26 cellular contexts compared by ENCODE assay signal in genomic region chr11:130918081-130918480, GRCh38.
"Had no signal": no experiment of that assay in that cellular context is flagged by ENCODE, and none has a peak within 500 bp of the region (broad histone marks: within the 10 kb centered on the region; RNA-seq: fewer than 3 reads in every experiment).

No MANE protein-coding gene starts in this region.

- H3K27ac Mint-ChIP-seq: activated CD4-positive, alpha-beta memory T cell treated with anti-CD3 and anti-CD28 coated beads for 36 hours; activated T-helper 1 cell treated with anti-CD3 and anti-CD28 coated beads, Interleukin-12 subunit alpha, Interleukin-12 subunit beta, Interleukin-2, Interleukin-4 antibody, amounts not matched to agents 30 ng/mL and 10 ng/mL and 1 ng/mL, durations not matched to agents 14 hours and 24 hours and 36 hours; endodermal cell; mesothelial cell of epicardium; nephron progenitor cell; stimulated activated memory B cell treated with anti-CD40 and anti-IgM and Interleukin-4, amounts not matched to agents 10 μg/mL and 1 μg/mL and 100 μg/mL, for 72 hours had no signal

- H3K27me3 ChIP-seq: breast epithelium, gastrocnemius medialis, testis, upper lobe of right lung had no signal

- H3K9me3 Mint-ChIP-seq: activated CD4-positive, alpha-beta memory T cell treated with anti-CD3 and anti-CD28 coated beads for 36 hours; activated T-helper 1 cell treated with anti-CD3 and anti-CD28 coated beads, Interleukin-12 subunit alpha, Interleukin-12 subunit beta, Interleukin-2, Interleukin-4 antibody, amounts not matched to agents 30 ng/mL and 10 ng/mL and 1 ng/mL, durations not matched to agents 14 hours and 24 hours and 36 hours; central memory CD8-positive, alpha-beta T cell; endodermal cell; mesothelial cell of epicardium; nephron progenitor cell had no signal

- DNase-seq: activated CD4-positive, alpha-beta memory T cell treated with anti-CD3 and anti-CD28 coated beads for 36 hours; activated CD4-positive, alpha-beta T cell treated with anti-CD3 and anti-CD28 coated beads for 48 hours; activated gamma-delta T cell; activated naive CD4-positive, alpha-beta T cell treated with anti-CD3 and anti-CD28 coated beads, Interleukin-2, amount 50 U/mL, for 16 hours; aorta; endodermal cell; esophagus squamous epithelium; gastrocnemius medialis; hippocampal formation; kidney glomerular epithelial cell; left ventricle myocardium superior; mammary epithelial cell; nephron progenitor cell; occipital lobe; small intestine; stimulated activated CD4-positive, alpha-beta T cell treated with anti-CD3 and anti-CD28 coated beads, Interleukin-15, amount 100 ng/mL, for 24 hours; T-helper 2 cell; testis; upper lobe of right lung had no signal

- H3K4me3 Mint-ChIP-seq: activated CD4-positive, alpha-beta memory T cell treated with anti-CD3 and anti-CD28 coated beads for 36 hours; activated T-helper 1 cell treated with anti-CD3 and anti-CD28 coated beads, Interleukin-12 subunit alpha, Interleukin-12 subunit beta, Interleukin-2, Interleukin-4 antibody, amounts not matched to agents 30 ng/mL and 10 ng/mL and 1 ng/mL, durations not matched to agents 14 hours and 24 hours and 36 hours; endodermal cell; mesothelial cell of epicardium; stimulated activated memory B cell treated with anti-CD40 and anti-IgM and Interleukin-4, amounts not matched to agents 10 μg/mL and 1 μg/mL and 100 μg/mL, for 72 hours had no signal

- ATAC-seq: gastrocnemius medialis; left ventricle myocardium superior; sciatic nerve; stimulated activated memory B cell treated with anti-CD40 and anti-IgM and Interleukin-4, amounts not matched to agents 10 μg/mL and 1 μg/mL and 100 μg/mL, for 72 hours; upper lobe of right lung had no signal

- H3K9me3 ChIP-seq: breast epithelium, esophagus squamous epithelium, gastrocnemius medialis, testis, upper lobe of right lung had no signal

- H3K4me3 ChIP-seq: breast epithelium, coronary artery, esophagus squamous epithelium, gastrocnemius medialis, testis, upper lobe of right lung had no signal

- FAIRE-seq: small intestine had no signal

- H3K27ac ChIP-seq: breast epithelium, coronary artery, esophagus squamous epithelium, gastrocnemius medialis, testis, upper lobe of right lung had no signal

- H3K36me3 ChIP-seq: breast epithelium had no signal
